In the genomic region with DNA sequence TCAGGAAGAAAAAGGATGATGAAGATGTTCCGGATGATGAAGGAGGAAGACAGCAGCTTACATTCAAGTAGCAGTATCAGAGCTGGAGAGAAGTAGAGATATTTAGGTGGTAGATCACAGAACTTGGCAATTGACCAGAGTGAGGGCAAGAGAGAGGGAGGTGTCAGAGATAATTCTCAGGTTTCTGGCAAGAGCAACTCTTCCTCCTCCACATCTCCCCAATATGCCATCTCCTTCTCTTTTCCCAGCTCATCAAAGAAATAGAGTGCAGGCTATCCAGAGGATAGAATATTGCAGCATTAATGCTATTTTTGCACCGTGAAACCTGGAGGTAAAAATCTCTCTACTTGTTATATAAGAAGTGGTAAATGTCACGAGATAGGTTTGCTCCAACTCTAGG, we compare ENCODE assay signal across 23 cellular contexts.
"Had no signal": no experiment of that assay in that cellular context is flagged by ENCODE, and none has a peak within 500 bp of the region (broad histone marks: within the 10 kb centered on the region; RNA-seq: fewer than 3 reads in every experiment).

No MANE protein-coding gene starts in this region.

- H3K9me3 ChIP-seq: testis, thoracic aorta, thyroid gland, tibial nerve, upper lobe of left lung, upper lobe of right lung, uterus, vagina had no signal

- H3K36me3 ChIP-seq: stomach, suprapubic skin, thoracic aorta, thyroid gland, tibial artery, tibial nerve, upper lobe of left lung, upper lobe of right lung, uterus, vagina had no signal

- H3K27me3 ChIP-seq: stomach, suprapubic skin, testis, thyroid gland, tibial artery, tibial nerve, upper lobe of left lung, upper lobe of right lung, uterus, vagina had no signal

- H3K4me3 ChIP-seq: stomach, suprapubic skin, testis, thoracic aorta, thyroid gland, tibial artery, tibial nerve, upper lobe of left lung, upper lobe of right lung, uterus, vagina had no signal

- H3K4me1 ChIP-seq: stomach, suprapubic skin, testis, thyroid gland, tibial artery, tibial nerve, upper lobe of left lung, upper lobe of right lung, uterus, vagina had no signal

- DNase-seq: stimulated activated CD4-positive, alpha-beta T cell treated with anti-CD3 and anti-CD28 coated beads, Interleukin-2, amount 100 ng/mL, for 48 hours; stimulated activated CD4-positive, alpha-beta T cell treated with anti-CD3 and anti-CD28 coated beads, Interleukin-4, amount 100 ng/mL, for 1 hour; stimulated activated CD4-positive, alpha-beta T cell treated with anti-CD3 and anti-CD28 coated beads, Interleukin-4, amount 100 ng/mL, for 24 hours; stimulated activated CD4-positive, alpha-beta T cell treated with anti-CD3 and anti-CD28 coated beads, Interleukin-4, amount 100 ng/mL, for 4 hours; stimulated activated CD8-positive, alpha-beta memory T cell treated with anti-CD3 and anti-CD28 coated beads, Interleukin-4, amount 100 ng/mL, for 48 hours; stimulated activated naive B cell treated with anti-CD40 and anti-IgM and Interleukin-4, amounts not matched to agents 10 μg/mL and 1 μg/mL and 100 μg/mL, for 72 hours; stimulated activated naive CD4-positive, alpha-beta T cell; stimulated activated naive CD4-positive, alpha-beta T cell treated with Interleukin-2 at 50 U/mL for 16 hours; stimulated activated naive CD8-positive, alpha-beta T cell treated with anti-CD3 and anti-CD28 coated beads, Interleukin-15, amount 100 ng/mL, for 72 hours; stimulated activated naive CD8-positive, alpha-beta T cell treated with anti-CD3 and anti-CD28 coated beads, Interleukin-15, Interleukin-2, amounts not matched to agents 100 U/mL and 50 U/mL, for 24 hours; stomach; substantia nigra; testis; thyroid gland; tibial artery; trophoblast cell; upper lobe of left lung; upper lobe of right lung; uterus had no signal

- H3K27ac ChIP-seq: stomach, suprapubic skin, testis, thoracic aorta, thyroid gland, tibial artery, tibial nerve, upper lobe of left lung, upper lobe of right lung, uterus, vagina had no signal
